38 cellular contexts compared by ENCODE assay signal in genomic region chr16:14350081-14350480, GRCh38.
"Had no signal": no experiment of that assay in that cellular context is flagged by ENCODE, and none has a peak within 500 bp of the region (broad histone marks: within the 10 kb centered on the region; RNA-seq: fewer than 3 reads in every experiment).

No MANE protein-coding gene starts in this region.

- H3K36me3 Mint-ChIP-seq: activated naive CD4-positive, alpha-beta T cell treated with anti-CD3 and anti-CD28 coated beads, Interleukin-2, amount 10 ng/mL, durations not matched to agents 7 days and 5 days; activated naive CD8-positive, alpha-beta T cell treated with anti-CD3 and anti-CD28 coated beads, Interleukin-2, amount 10 ng/mL, durations not matched to agents 7 days and 5 days; immature natural killer cell had no signal

- DNase-seq: activated CD4-positive, alpha-beta T cell treated with anti-CD3 and anti-CD28 coated beads for 48 hours; activated CD4-positive, alpha-beta T cell treated with anti-CD3 and anti-CD28 coated beads, Interleukin-2, amount 50 U/mL, for 48 hours; activated CD8-positive, alpha-beta memory T cell treated with anti-CD3 and anti-CD28 coated beads, Interleukin-2, amount 50 U/mL, for 4 hours; activated gamma-delta T cell; activated naive CD4-positive, alpha-beta T cell treated with anti-CD3 and anti-CD28 coated beads, Interleukin-2, amount 10 ng/mL, durations not matched to agents 7 days and 5 days; activated naive CD8-positive, alpha-beta T cell treated with anti-CD3 and anti-CD28 coated beads, Interleukin-2, amount 10 ng/mL, durations not matched to agents 7 days and 5 days; activated T-cell treated with anti-CD3 and anti-CD28 coated beads, Interleukin-2, amount 50 U/mL, for 1 hour; cerebellar nuclear complex; colonic mucosa; effector memory CD4-positive, alpha-beta T cell; head of caudate nucleus; hypothalamus; immature natural killer cell; kidney; left colon; mammary epithelial cell; midbrain; naive thymus-derived CD4-positive, alpha-beta T cell; nucleus accumbens; pancreas; retina; sigmoid colon; small intestine; stimulated activated CD4-positive, alpha-beta T cell treated with anti-CD3 and anti-CD28 coated beads, Interleukin-4, amount 100 ng/mL, for 4 hours; stimulated activated CD8-positive, alpha-beta memory T cell treated with anti-CD3 and anti-CD28 coated beads, Interleukin-4, amount 100 ng/mL, for 48 hours; T-helper 9 cell; tibial artery had no signal

- H3K4me3 Mint-ChIP-seq: activated naive CD4-positive, alpha-beta T cell treated with anti-CD3 and anti-CD28 coated beads, Interleukin-2, amount 10 ng/mL, durations not matched to agents 7 days and 5 days; activated naive CD8-positive, alpha-beta T cell treated with anti-CD3 and anti-CD28 coated beads, Interleukin-2, amount 10 ng/mL, durations not matched to agents 7 days and 5 days; activated T-helper 1 cell treated with anti-CD3 and anti-CD28 coated beads, Interleukin-12 subunit alpha, Interleukin-12 subunit beta, Interleukin-2, Interleukin-4 antibody, amounts not matched to agents 30 ng/mL and 10 ng/mL and 1 ng/mL, durations not matched to agents 14 hours and 24 hours and 36 hours; brain; immature natural killer cell; naive thymus-derived CD4-positive, alpha-beta T cell; stimulated activated memory B cell treated with anti-CD40 and anti-IgM and Interleukin-4, amounts not matched to agents 10 μg/mL and 1 μg/mL and 100 μg/mL, for 72 hours had no signal

- H3K27ac Mint-ChIP-seq: activated naive CD4-positive, alpha-beta T cell treated with anti-CD3 and anti-CD28 coated beads, Interleukin-2, amount 10 ng/mL, durations not matched to agents 7 days and 5 days; activated naive CD8-positive, alpha-beta T cell treated with anti-CD3 and anti-CD28 coated beads, Interleukin-2, amount 10 ng/mL, durations not matched to agents 7 days and 5 days; activated T-helper 1 cell treated with anti-CD3 and anti-CD28 coated beads, Interleukin-12 subunit alpha, Interleukin-12 subunit beta, Interleukin-2, Interleukin-4 antibody, amounts not matched to agents 30 ng/mL and 10 ng/mL and 1 ng/mL, durations not matched to agents 14 hours and 24 hours and 36 hours; brain; immature natural killer cell; stimulated activated memory B cell treated with anti-CD40 and anti-IgM and Interleukin-4, amounts not matched to agents 10 μg/mL and 1 μg/mL and 100 μg/mL, for 72 hours had no signal

- H3K27me3 Mint-ChIP-seq: activated naive CD8-positive, alpha-beta T cell treated with anti-CD3 and anti-CD28 coated beads, Interleukin-2, amount 10 ng/mL, durations not matched to agents 7 days and 5 days; stimulated activated memory B cell treated with anti-CD40 and anti-IgM and Interleukin-4, amounts not matched to agents 10 μg/mL and 1 μg/mL and 100 μg/mL, for 72 hours had no signal

- H3K4me3 ChIP-seq: ascending aorta, cardiac muscle cell, colonic mucosa, pancreas, prostate gland, sigmoid colon, suprapubic skin, tibial artery had no signal

- H3K36me3 ChIP-seq: ascending aorta, cardiac muscle cell, colonic mucosa, pancreas, prostate gland, sigmoid colon, suprapubic skin, tibial artery had no signal

- H3K9me3 ChIP-seq: ascending aorta, colonic mucosa, pancreas, prostate gland, sigmoid colon, suprapubic skin had no signal

- H3K27ac ChIP-seq: ascending aorta, cardiac muscle cell, colonic mucosa, pancreas, prostate gland, sigmoid colon, suprapubic skin, tibial artery, VCaP had no signal

- ATAC-seq: activated CD4-positive, CD25-positive, alpha-beta regulatory T cell treated with anti-CD3 and anti-CD28 coated beads, Interleukin-2, amount 50 U/mL, for 24 hours; left colon; naive thymus-derived CD4-positive, alpha-beta T cell; pancreas; stimulated activated memory B cell treated with anti-CD40 and anti-IgM and Interleukin-4, amounts not matched to agents 10 μg/mL and 1 μg/mL and 100 μg/mL, for 72 hours had no signal

- FAIRE-seq: frontal cortex, kidney, pancreas, small intestine, TTC549 had no signal

- H3K4me1 ChIP-seq: ascending aorta, colonic mucosa, pancreas had no signal

- H3K9me3 Mint-ChIP-seq: activated naive CD4-positive, alpha-beta T cell treated with anti-CD3 and anti-CD28 coated beads, Interleukin-2, amount 10 ng/mL, durations not matched to agents 7 days and 5 days; activated naive CD8-positive, alpha-beta T cell treated with anti-CD3 and anti-CD28 coated beads, Interleukin-2, amount 10 ng/mL, durations not matched to agents 7 days and 5 days; immature natural killer cell had no signal

- H3K27me3 ChIP-seq: ascending aorta, cardiac muscle cell, colonic mucosa, pancreas, sigmoid colon, suprapubic skin, tibial artery had no signal
